In the genomic region with DNA sequence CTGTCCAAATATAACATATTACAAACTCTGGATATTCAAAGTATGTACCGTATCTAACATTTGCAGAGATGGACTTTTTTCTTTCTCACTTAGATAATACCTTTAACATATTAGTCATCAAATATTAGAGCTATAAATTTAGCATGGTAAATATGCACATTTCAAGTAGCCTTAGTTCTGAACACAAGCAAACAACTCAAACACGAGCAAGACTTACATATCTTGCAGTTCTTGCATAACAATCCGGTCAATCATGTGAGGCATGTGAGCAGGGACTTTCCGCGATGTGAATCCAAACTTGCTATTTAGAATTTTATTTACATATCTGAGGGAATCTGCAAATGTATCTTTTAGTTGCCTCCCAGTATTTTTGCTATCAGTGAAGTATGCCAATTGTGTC, we compare ENCODE assay signal across 20 cellular contexts. TPM values are rescaled to one million over a fixed set of nuclear protein-coding genes. Genes with fewer than 3 reads are reported as not detected.
"Had no signal": no experiment of that assay in that cellular context is flagged by ENCODE, and none has a peak within 500 bp of the region (broad histone marks: within the 10 kb centered on the region; RNA-seq: fewer than 3 reads in every experiment).

No MANE protein-coding gene starts in this region.

- H3K27me3 ChIP-seq: ascending aorta, cardiac muscle cell, colonic mucosa, sigmoid colon, suprapubic skin, upper lobe of left lung had no signal

- FAIRE-seq: endothelial cell of umbilical vein had no signal

- H3K4me1 Mint-ChIP-seq: activated CD4-positive, alpha-beta memory T cell treated with anti-CD3 and anti-CD28 coated beads, Interleukin-2, amount 10 ng/mL, durations not matched to agents 7 days and 5 days; activated CD4-positive, alpha-beta T cell treated with anti-CD3 and anti-CD28 coated beads for 36 hours; T-cell had no signal

- H3K27me3 Mint-ChIP-seq: activated CD4-positive, alpha-beta memory T cell treated with anti-CD3 and anti-CD28 coated beads, Interleukin-2, amount 10 ng/mL, durations not matched to agents 7 days and 5 days; activated CD4-positive, alpha-beta T cell treated with anti-CD3 and anti-CD28 coated beads for 36 hours; activated naive CD8-positive, alpha-beta T cell treated with anti-CD3 and anti-CD28 coated beads, Interleukin-2, amount 10 ng/mL, durations not matched to agents 7 days and 5 days; T-cell had no signal

- H3K4me1 ChIP-seq: ascending aorta, colonic mucosa, sigmoid colon had no signal

- H3K27ac Mint-ChIP-seq: activated CD4-positive, alpha-beta memory T cell treated with anti-CD3 and anti-CD28 coated beads, Interleukin-2, amount 10 ng/mL, durations not matched to agents 7 days and 5 days; activated CD4-positive, alpha-beta T cell treated with anti-CD3 and anti-CD28 coated beads for 36 hours; activated naive CD8-positive, alpha-beta T cell treated with anti-CD3 and anti-CD28 coated beads, Interleukin-2, amount 10 ng/mL, durations not matched to agents 7 days and 5 days; nephron; T-cell had no signal

- H3K9me3 ChIP-seq: ascending aorta, colonic mucosa, sigmoid colon, suprapubic skin, upper lobe of left lung had no signal

- H3K4me3 Mint-ChIP-seq: activated CD4-positive, alpha-beta memory T cell treated with anti-CD3 and anti-CD28 coated beads, Interleukin-2, amount 10 ng/mL, durations not matched to agents 7 days and 5 days; activated CD4-positive, alpha-beta T cell treated with anti-CD3 and anti-CD28 coated beads for 36 hours; activated naive CD8-positive, alpha-beta T cell treated with anti-CD3 and anti-CD28 coated beads, Interleukin-2, amount 10 ng/mL, durations not matched to agents 7 days and 5 days; nephron; T-cell had no signal

- H3K4me3 ChIP-seq: ascending aorta, cardiac muscle cell, colonic mucosa, sigmoid colon, suprapubic skin, upper lobe of left lung had no signal

- H3K9me3 Mint-ChIP-seq: activated CD4-positive, alpha-beta memory T cell treated with anti-CD3 and anti-CD28 coated beads, Interleukin-2, amount 10 ng/mL, durations not matched to agents 7 days and 5 days; activated naive CD8-positive, alpha-beta T cell treated with anti-CD3 and anti-CD28 coated beads, Interleukin-2, amount 10 ng/mL, durations not matched to agents 7 days and 5 days; nephron; T-cell had no signal

- H3K27ac ChIP-seq: ascending aorta, cardiac muscle cell, colonic mucosa, sigmoid colon, suprapubic skin, VCaP had no signal

- H3K36me3 ChIP-seq: cardiac muscle cell, colonic mucosa had no signal

- DNase-seq: activated CD4-positive, alpha-beta memory T cell treated with anti-CD3 and anti-CD28 coated beads, Interleukin-2, amount 10 ng/mL, durations not matched to agents 7 days and 5 days; activated CD4-positive, alpha-beta T cell treated with anti-CD3 and anti-CD28 coated beads for 36 hours; activated gamma-delta T cell; activated naive CD8-positive, alpha-beta T cell treated with anti-CD3 and anti-CD28 coated beads, Interleukin-2, amount 10 ng/mL, durations not matched to agents 7 days and 5 days; activated T-cell treated with anti-CD3 and anti-CD28 coated beads, Interleukin-2, amount 50 U/mL, for 48 hours; colonic mucosa; glutamatergic neuron; left cardiac atrium; sigmoid colon; stimulated activated CD4-positive, alpha-beta T cell treated with anti-CD3 and anti-CD28 coated beads, Interleukin-2, amount 100 ng/mL, for 48 hours; stimulated activated naive CD8-positive, alpha-beta T cell treated with anti-CD3 and anti-CD28 coated beads, Interleukin-15, Interleukin-2, amounts not matched to agents 100 U/mL and 50 U/mL, for 24 hours; T-cell; T1000; upper lobe of left lung had no signal

RNA-seq across cellular contexts. Expression of gene SYCP3, which starts 22.1 kb away (rescaled TPM):
- total RNA-seq: ascending aorta, cardiac muscle cell, left cardiac atrium had no signal
